Comparison of ENCODE assay signal across 8 cellular contexts in genomic region chr19:19320362-19321142, GRCh38. TPM values are rescaled to one million over a fixed set of nuclear protein-coding genes. Genes with fewer than 3 reads are reported as not detected.
A peak's percentile ranks its signal among the peaks of the same experiment; 100 is the strongest.
DNase-seq lines count a peak whose midpoint lies in the region; ATAC-seq and TF ChIP-seq lines count a peak whose summit lies in the region.

MAU2 (plus strand) TSS chr19:19320829; CDS start chr19:19320860, 31 bp downstream.
SUGP1 (minus strand) TSS chr19:19320509; CDS start chr19:19320496, 13 bp downstream.

- H3K27me3 ChIP-seq in CD4-positive, alpha-beta memory T cell (ENCODE audit: insufficient read depth, low read length): no peaks in the 10 kb centered on the region
- H3K27me3 ChIP-seq in ectodermal cell (ENCODE audit: control insufficient read depth, insufficient read depth, low read length, poor library complexity, severe bottlenecking) (no peaks in the 10 kb centered on the region), lower lobe of right lung (ENCODE audit: low read depth) (no peaks in the 10 kb centered on the region)

- WGBS in ectodermal cell, 2 experiments: 0% methylated on average over 67 of the region's 67 CpGs

- H3K4me1 ChIP-seq in CD4-positive, alpha-beta memory T cell (ENCODE audit: insufficient read depth, low read length): peaks cover 49% of the 10 kb centered on the region
- H3K4me1 ChIP-seq in ectodermal cell (ENCODE audit: control insufficient read depth, insufficient read depth, low read length) (peaks cover 6% of the 10 kb centered on the region), lower lobe of right lung (peaks cover 35% of the 10 kb centered on the region)

- peak within 1 kb of the TSS; percentile 94 to 100 (median 100) for H3K27ac Mint-ChIP-seq in CD4-positive, alpha-beta memory T cell
- peak within 1 kb of the TSS; percentile 100 for H3K27ac Mint-ChIP-seq in activated CD8-positive, alpha-beta T cell treated with anti-CD3 and anti-CD28 coated beads for 36 hours

- POLR2A ChIA-PET in CD4-positive, alpha-beta memory T cell (lab: Charles Lee; ENCODE audit: partially characterized antibody): interaction anchor here (1.0 to 1.6 kb wide), 4 partner anchors 12 to 169 kb away, joined by 3 to 9 read pairs (median 4); no protein-coding TSS in a partner anchor
- POLR2A ChIA-PET in activated CD8-positive, alpha-beta T cell treated with anti-CD3 and anti-CD28 coated beads for 36 hours (lab: Charles Lee): interaction anchor here (0.6 to 1.3 kb wide), 3 partner anchors 14 to 128 kb away, joined by 3 to 4 read pairs (median 4); partner anchors contain the start of genes BORCS8 and RFXANK

- CTCF ChIA-PET in CD4-positive, alpha-beta memory T cell (lab: Charles Lee; ENCODE audit: partially characterized antibody): interaction anchor here (1.2 to 1.3 kb wide), 3 partner anchors 84 to 170 kb away, joined by 3 to 5 read pairs (median 3); partner anchors contain the start of gene GATAD2A
- CTCF ChIA-PET in activated CD8-positive, alpha-beta T cell treated with anti-CD3 and anti-CD28 coated beads for 36 hours (lab: Charles Lee): interaction anchor here (0.7 to 1.9 kb wide), 3 partner anchors 146 to 211 kb away, joined by 3 to 9 read pairs (median 5); no protein-coding TSS in a partner anchor

- DNase-seq in CD4-positive, alpha-beta memory T cell: peak; percentile 92 to 94 (median 94)
- peak; percentile 99 for DNase-seq in NCI-H82 (lab: John Stamatoyannopoulos, UW)
- peak; percentile 95 for DNase-seq in activated CD8-positive, alpha-beta T cell treated with anti-CD3 and anti-CD28 coated beads for 36 hours
- peak; percentile 93 for DNase-seq in lower lobe of right lung
- peak; percentile 81 to 87 (median 82) for DNase-seq in stimulated activated CD4-positive, alpha-beta T cell treated with anti-CD3 and anti-CD28 coated beads, TNF-alpha, amount 100 ng/mL, for 24 hours (ENCODE audit: low read depth in 3 of 3)

- TF ChIP-seq CTCF in activated CD8-positive, alpha-beta T cell treated with anti-CD3 and anti-CD28 coated beads for 36 hours (IDR thresholded peaks at IDR 0.05): no peak
- peak; percentile 53 for TF ChIP-seq CTCF in lower lobe of right lung (IDR thresholded peaks at IDR 0.05)

- H3K9me3 Mint-ChIP-seq in CD4-positive, alpha-beta memory T cell: no peaks in the 10 kb centered on the region
- no peaks in the 10 kb centered on the region for H3K9me3 Mint-ChIP-seq in activated CD8-positive, alpha-beta T cell treated with anti-CD3 and anti-CD28 coated beads for 36 hours

- peak within 1 kb of the TSS; percentile 97 for H3K27ac ChIP-seq in CD4-positive, alpha-beta memory T cell (ENCODE audit: low read depth, low read length)
- H3K27ac ChIP-seq in ectodermal cell (ENCODE audit: insufficient read depth, low read depth, low read length, poor library complexity, severe bottlenecking) (peak within 1 kb of the TSS; percentile 96), lower lobe of right lung (peak within 1 kb of the TSS; percentile 95)

- H3K4me3 ChIP-seq in CD4-positive, alpha-beta memory T cell (ENCODE audit: low read length in 2 of 2): peak within 1 kb of the TSS; percentile 96 to 98
- H3K4me3 ChIP-seq in ectodermal cell (ENCODE audit: insufficient read depth, low read depth, low read length): peak within 1 kb of the TSS; percentile 69
- H3K4me3 ChIP-seq in lower lobe of right lung: peak within 1 kb of the TSS; percentile 99

- peak; percentile 91 for ATAC-seq in GM19397 (IDR thresholded peaks at IDR 0.05; ENCODE audit: unreplicated experiment)
- peak; percentile 84 for ATAC-seq in HG03571 (IDR thresholded peaks at IDR 0.05; ENCODE audit: unreplicated experiment)
- ATAC-seq in activated CD8-positive, alpha-beta T cell treated with anti-CD3 and anti-CD28 coated beads for 36 hours: peak; percentile 94
- peak; percentile 96 to 99 for ATAC-seq in lower lobe of right lung

- H3K4me3 Mint-ChIP-seq in CD4-positive, alpha-beta memory T cell: peak within 1 kb of the TSS; percentile 93 to 100 (median 99)
- peak within 1 kb of the TSS; percentile 95 for H3K4me3 Mint-ChIP-seq in activated CD8-positive, alpha-beta T cell treated with anti-CD3 and anti-CD28 coated beads for 36 hours

- H3K36me3 Mint-ChIP-seq in CD4-positive, alpha-beta memory T cell: peaks cover 23 to 30% of the 10 kb centered on the region in 2 donors
- peaks cover 18% of the 10 kb centered on the region for H3K36me3 Mint-ChIP-seq in activated CD8-positive, alpha-beta T cell treated with anti-CD3 and anti-CD28 coated beads for 36 hours (ENCODE audit: low read depth)

- H3K36me3 ChIP-seq in CD4-positive, alpha-beta memory T cell (ENCODE audit: insufficient read depth, low read length): peaks cover 22% of the 10 kb centered on the region
- peaks cover 21% of the 10 kb centered on the region for H3K36me3 ChIP-seq in ectodermal cell (ENCODE audit: control insufficient read depth, insufficient read depth, low read length)
- peaks cover 35% of the 10 kb centered on the region for H3K36me3 ChIP-seq in lower lobe of right lung

- no peaks in the 10 kb centered on the region for H3K27me3 Mint-ChIP-seq in CD4-positive, alpha-beta memory T cell
- no peaks in the 10 kb centered on the region for H3K27me3 Mint-ChIP-seq in activated CD8-positive, alpha-beta T cell treated with anti-CD3 and anti-CD28 coated beads for 36 hours

- no peaks in the 10 kb centered on the region for H3K9me3 ChIP-seq in CD4-positive, alpha-beta memory T cell (ENCODE audit: control insufficient read depth in 1 of 2, low read length in 2 of 2)
- H3K9me3 ChIP-seq in ectodermal cell (ENCODE audit: control insufficient read depth, low read length) (no peaks in the 10 kb centered on the region), lower lobe of right lung (no peaks in the 10 kb centered on the region)

- peaks cover 22 to 64% (median 40%) of the 10 kb centered on the region in 4 donors for H3K4me1 Mint-ChIP-seq in CD4-positive, alpha-beta memory T cell
- H3K4me1 Mint-ChIP-seq in activated CD8-positive, alpha-beta T cell treated with anti-CD3 and anti-CD28 coated beads for 36 hours (ENCODE audit: low read depth): peaks cover 36% of the 10 kb centered on the region

- intact Hi-C loops in CD4-positive, alpha-beta memory T cell (cut with micrococcal nuclease): loop anchor here (1.0 to 5.0 kb wide), 8 partner anchors 42 to 196 kb away; partner anchors contain the start of genes BORCS8, GATAD2A, NDUFA13 and NR2C2AP
- intact Hi-C loops in activated CD8-positive, alpha-beta T cell treated with anti-CD3 and anti-CD28 coated beads for 36 hours (cut with micrococcal nuclease): no loop called here
- intact Hi-C loops in lower lobe of right lung (cut with DNase I): no loop called here

RNA-seq across cellular contexts. Expression of gene MAU2, which starts in this region (rescaled TPM):
- 100 to 1,000 TPM; 148 to 155 TPM for total RNA-seq in CD4-positive, alpha-beta memory T cell
- polyA plus RNA-seq in CD4-positive, alpha-beta memory T cell: 10 to 100 TPM; 18.1 to 25.4 TPM
- 10 to 100 TPM; 38.4 to 39.4 TPM for total RNA-seq in activated CD8-positive, alpha-beta T cell treated with anti-CD3 and anti-CD28 coated beads for 36 hours
- polyA plus RNA-seq in ectodermal cell (2013, experiment 1 of 4): 45.2 TPM
- polyA plus RNA-seq in ectodermal cell (2013, experiment 2 of 4): 48.8 TPM
- polyA plus RNA-seq in ectodermal cell (2013, experiment 3 of 4): 36.3 TPM
- 38.6 TPM for polyA plus RNA-seq in ectodermal cell (2013, experiment 4 of 4)
- 69.7 TPM for total RNA-seq in lower lobe of right lung

RNA-seq across cellular contexts. Expression of gene SUGP1, which starts in this region (rescaled TPM):
- total RNA-seq in CD4-positive, alpha-beta memory T cell: 10 to 100 TPM; 84.7 to 97.5 TPM
- 10 to 100 TPM; 18.3 to 34.4 TPM for polyA plus RNA-seq in CD4-positive, alpha-beta memory T cell
- 10 to 100 TPM; 42.8 to 51.3 TPM for total RNA-seq in activated CD8-positive, alpha-beta T cell treated with anti-CD3 and anti-CD28 coated beads for 36 hours
- polyA plus RNA-seq in ectodermal cell (2013, experiment 1 of 4): 87.3 TPM
- 84.6 TPM for polyA plus RNA-seq in ectodermal cell (2013, experiment 2 of 4)
- 65.2 TPM for polyA plus RNA-seq in ectodermal cell (2013, experiment 3 of 4)
- polyA plus RNA-seq in ectodermal cell (2013, experiment 4 of 4): 71.9 TPM
- total RNA-seq in lower lobe of right lung: 41.4 TPM

Comparison
In these comparisons a context has a peak if more than half of its experiments do, and no peak if none do; other contexts are left out.
1. Peak in every context shown above with its lines: DNase-seq, ATAC-seq, H3K4me3 ChIP-seq and H3K27ac ChIP-seq.